ENCODE assay signal across 23 cellular contexts in genomic region chr17:16928406-16929280, GRCh38. TPM values are rescaled to one million over a fixed set of nuclear protein-coding genes. Genes with fewer than 3 reads are reported as not detected.
DNase-seq lines count a peak whose midpoint lies in the region; ATAC-seq, FAIRE-seq and TF ChIP-seq lines count a peak whose summit lies in the region.
"Had no signal": no experiment of that assay in that cellular context is flagged by ENCODE, and none has a peak within 500 bp of the region (broad histone marks: within the 10 kb centered on the region; RNA-seq: fewer than 3 reads in every experiment).

No MANE protein-coding gene starts in this region.

- intact Hi-C loops in sigmoid colon (cut with DNase I): no loop called here

- H3K27me3 ChIP-seq in sigmoid colon: no peaks in the 10 kb centered on the region

- no peak overlapping the region for H3K27ac ChIP-seq in sigmoid colon
- H3K27ac ChIP-seq: A549, dorsolateral prefrontal cortex, epithelial cell of prostate, SJCRH30 had no signal

- no peak for TF ChIP-seq POLR2A in sigmoid colon (IDR thresholded peaks at IDR 0.05)

- TF ChIP-seq CTCF in sigmoid colon (IDR thresholded peaks at IDR 0.05): no peak

- FAIRE-seq in GM19239 (lab: Jason Lieb, UNC): no peak
- FAIRE-seq: A549, frontal cortex, H54 had no signal

- DNase-seq in NCI-H2171 treated with DMSO at 0.1 percent for 48 hours (lab: John Stamatoyannopoulos, UW) (peak; percentile 40), NCI-H2171 (lab: John Stamatoyannopoulos, UW) (no peak), NCI-H2029 treated with DMSO at 0.1 percent for 48 hours (lab: John Stamatoyannopoulos, UW) (peak; percentile 23), left lobe of liver (ENCODE audit: low spot score) (no peak), sigmoid colon (peak; percentile 56), GM19239 (ENCODE audit: insufficient read length, low spot score) (no peak), H4 (ENCODE audit: low spot score) (no peak)
- DNase-seq: activated B cell treated with CpG ODN at 0.5 μM for 24 hours, C1 segment of cervical spinal cord, NCI-H1417, NCI-H748 treated with DMSO at 0.1 percent for 48 hours, PC-3, retina, SJCRH30 had no signal

- H3K4me1 ChIP-seq in sigmoid colon: no peaks in the 10 kb centered on the region
- H3K4me1 ChIP-seq: A549, SJCRH30 had no signal

- no peak overlapping the region for H3K4me3 ChIP-seq in sigmoid colon
- H3K4me3 ChIP-seq: A549, dorsolateral prefrontal cortex, SJCRH30 had no signal

- WGBS in sigmoid colon, 2 donors: 57 to 72% methylated on average over 12 of the region's 12 CpGs

- no peaks in the 10 kb centered on the region for H3K9me3 ChIP-seq in sigmoid colon
- H3K9me3 ChIP-seq: A549, SJCRH30 had no signal

- no peak for TF ChIP-seq EP300 in sigmoid colon (IDR thresholded peaks at IDR 0.05)

- no peaks in the 10 kb centered on the region for H3K36me3 ChIP-seq in sigmoid colon
- H3K36me3 ChIP-seq: SJCRH30 had no signal

- ATAC-seq in left lobe of liver (peak; percentile 18), HG02610 (IDR thresholded peaks at IDR 0.05; ENCODE audit: unreplicated experiment) (no peak)
- ATAC-seq: A549, PC-3 had no signal

RNA-seq across cellular contexts. Expression of gene TNFRSF13B, which starts 43.3 kb away (rescaled TPM):
- total RNA-seq in left lobe of liver (not detected), sigmoid colon (not detected)
- 10 to 100 TPM in 1 of 3 donors, not detected in 2; 15.2 TPM for polyA plus RNA-seq in sigmoid colon
- total RNA-seq in H4 (2014; rRNA removed; shearing (Covaris generic)): not detected in 2 replicates
- total RNA-seq: activated CD8-positive, alpha-beta memory T cell treated with anti-CD3 and anti-CD28 coated beads for 36 hours; frontal cortex; HT-29; LHCN-M2; PC-3; SJCRH30 had no signal
- polyA plus RNA-seq: A549 had no signal

Comparison
In these comparisons a context has a peak if more than half of its experiments do, and no peak if none do; other contexts are left out.
1. DNase-seq: peak in NCI-H2171 treated with DMSO at 0.1 percent for 48 hours (single experiment), NCI-H2029 treated with DMSO at 0.1 percent for 48 hours (single experiment) and sigmoid colon (single experiment); none in NCI-H2171 (single experiment), left lobe of liver (single experiment), GM19239 (single experiment) and H4 (single experiment).